ENCODE assay signal across 30 cellular contexts in the genomic region with DNA sequence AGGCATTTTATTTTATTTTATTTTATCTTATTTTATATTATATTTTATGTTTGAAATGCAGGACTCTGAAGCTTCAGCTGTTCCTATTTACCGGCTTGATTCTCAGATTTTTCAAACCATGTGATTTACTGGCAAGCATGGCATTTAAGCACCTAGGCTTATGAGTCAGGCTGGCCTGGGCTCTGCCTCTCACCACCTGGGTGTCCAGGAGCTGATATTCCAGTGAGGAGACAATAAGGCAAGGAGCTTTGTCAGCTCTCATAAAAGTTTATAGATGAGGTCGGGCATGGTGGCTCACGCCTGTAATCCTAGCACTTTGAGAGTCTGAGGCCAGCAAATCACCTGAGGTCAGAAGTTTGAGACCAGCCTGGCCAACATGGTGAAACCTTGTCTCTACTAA. TPM values are rescaled to one million over a fixed set of nuclear protein-coding genes. Genes with fewer than 3 reads are reported as not detected.
DNase-seq lines count a peak whose midpoint lies in the region; ATAC-seq and TF ChIP-seq lines count a peak whose summit lies in the region.
"Had no signal": no experiment of that assay in that cellular context is flagged by ENCODE, and none has a peak within 500 bp of the region (broad histone marks: within the 10 kb centered on the region; RNA-seq: fewer than 3 reads in every experiment).

No MANE protein-coding gene starts in this region.

- H3K9ac ChIP-seq in endodermal cell (ENCODE audit: extremely low read depth, low read length, poor library complexity, severe bottlenecking), result no peak overlapping the region

- intact Hi-C loops in mucosa of descending colon (cut with DNase I, micrococcal nuclease), result no loop called here

- TF ChIP-seq CTCF in HEK293 (tag by site-specific recombination; IDR thresholded peaks at IDR 0.05) (no peak), epithelial cell of esophagus (IDR thresholded peaks at IDR 0.05; ENCODE audit: insufficient read depth, low read depth, low read length, missing control alignments) (no peak), mucosa of descending colon (IDR thresholded peaks at IDR 0.05) (no peak), endodermal cell (conservative IDR thresholded peaks at IDR 0.05) (no peak)

- 90 to 92% methylated on average over 2 to 3 of the region's 3 CpGs for WGBS in endodermal cell (ENCODE audit: insufficient coverage in 1 of 2, insufficient read length in 1 of 2), 2 experiments

- H3K36me3 ChIP-seq in HEK293 (ENCODE audit: control insufficient read depth in 2 of 2, insufficient read depth in 1 of 2, low read length in 2 of 2) (no peaks in the 10 kb centered on the region), mucosa of descending colon (ENCODE audit: low read depth) (no peaks in the 10 kb centered on the region), endodermal cell (ENCODE audit: control insufficient read depth, insufficient read depth, low read length) (no peaks in the 10 kb centered on the region)
- H3K36me3 ChIP-seq: MG63, tibial artery had no signal

- POLR2A ChIA-PET in HEK293 (lab: Yijun Ruan, JAX), result no interaction called here

- CTCF ChIA-PET in HEK293 (lab: Yijun Ruan, JAX), result interaction anchor here (0.6 to 2.2 kb wide), 6 partner anchors 11 to 217 kb away, joined by 3 to 6 read pairs (median 4); no protein-coding TSS in a partner anchor

- no peak overlapping the region for H3K27ac Mint-ChIP-seq in endodermal cell
- H3K27ac Mint-ChIP-seq: activated naive CD4-positive, alpha-beta T cell treated with anti-CD3 and anti-CD28 coated beads, Interleukin-2, amount 50 U/mL, for 24 hours; brain; mesothelial cell of epicardium; naive thymus-derived CD4-positive, alpha-beta T cell; progenitor cell of endocrine pancreas; T-helper 2 cell treated with Interferon-gamma antibody and Interleukin-4, amounts not matched to agents 5 μg/mL and 100 μg/mL, for 36 hours had no signal

- ATAC-seq in mucosa of descending colon (peak; percentile 78), HG02798 (IDR thresholded peaks at IDR 0.05; ENCODE audit: poor library complexity, unreplicated experiment) (no peak)
- ATAC-seq: HCT116; naive thymus-derived CD4-positive, alpha-beta T cell; Panc1; sciatic nerve had no signal

- H3K9me3 Mint-ChIP-seq in endodermal cell, result no peaks in the 10 kb centered on the region
- H3K9me3 Mint-ChIP-seq: activated naive CD4-positive, alpha-beta T cell treated with anti-CD3 and anti-CD28 coated beads, Interleukin-2, amount 50 U/mL, for 24 hours; brain; mesothelial cell of epicardium; naive thymus-derived CD4-positive, alpha-beta T cell; T-helper 2 cell treated with Interferon-gamma antibody and Interleukin-4, amounts not matched to agents 5 μg/mL and 100 μg/mL, for 36 hours had no signal

- H3K4me3 ChIP-seq in HEK293 (ENCODE audit: low read depth, low read length) (no peak overlapping the region), epithelial cell of esophagus (ENCODE audit: low read length) (no peak overlapping the region), mucosa of descending colon (no peak overlapping the region), endodermal cell (ENCODE audit: low read length) (no peak overlapping the region)
- H3K4me3 ChIP-seq: MG63, tibial artery had no signal

- H3K9me3 ChIP-seq in HEK293 (ENCODE audit: control insufficient read depth, insufficient read depth, low read depth, low read length) (no peaks in the 10 kb centered on the region), mucosa of descending colon (no peaks in the 10 kb centered on the region), endodermal cell (ENCODE audit: control insufficient read depth, low read length) (no peaks in the 10 kb centered on the region)
- H3K9me3 ChIP-seq: MG63, tibial artery had no signal

- no peaks in the 10 kb centered on the region for H3K4me1 ChIP-seq in HEK293 (ENCODE audit: control insufficient read depth, insufficient read depth, low read length)
- H3K4me1 ChIP-seq in mucosa of descending colon (ENCODE audit: low read depth), result no peaks in the 10 kb centered on the region
- H3K4me1 ChIP-seq in endodermal cell (ENCODE audit: control insufficient read depth, insufficient read depth, low read length), result no peaks in the 10 kb centered on the region
- H3K4me1 ChIP-seq: tibial artery had no signal

- peaks cover 3% of the 10 kb centered on the region for H3K27me3 Mint-ChIP-seq in endodermal cell (ENCODE audit: insufficient read depth)
- H3K27me3 Mint-ChIP-seq: activated naive CD4-positive, alpha-beta T cell treated with anti-CD3 and anti-CD28 coated beads, Interleukin-2, amount 50 U/mL, for 24 hours; naive thymus-derived CD4-positive, alpha-beta T cell; progenitor cell of endocrine pancreas had no signal

- H3K27ac ChIP-seq in HEK293 (ENCODE audit: extremely low read depth, low read depth, low read length), result no peak overlapping the region
- H3K27ac ChIP-seq in endodermal cell (ENCODE audit: low read depth, low read length), result no peak overlapping the region
- H3K27ac ChIP-seq: tibial artery had no signal

- peak; percentile 9 for DNase-seq in NCI-H2196 treated with DMSO at 0.1 percent for 48 hours (lab: John Stamatoyannopoulos, UW; ENCODE audit: unreplicated experiment)
- DNase-seq in epithelial cell of esophagus (ENCODE audit: low read depth), result peak; percentile 63
- no peak for DNase-seq in mucosa of descending colon
- no peak for DNase-seq in endodermal cell
- no peak for DNase-seq in activated CD8-positive, alpha-beta memory T cell treated with anti-CD3 and anti-CD28 coated beads for 24 hours
- DNase-seq: activated CD4-positive, alpha-beta T cell treated with anti-CD3 and anti-CD28 coated beads for 48 hours; amniotic stem cell; MG63; naive thymus-derived CD4-positive, alpha-beta T cell; NCI-H1105; NCI-H187; NCI-H510A treated with DMSO at 0.1 percent for 48 hours; nucleus accumbens; SHP77 treated with DMSO at 0.1 percent for 48 hours; stimulated activated CD4-positive, alpha-beta T cell treated with anti-CD3 and anti-CD28 coated beads, Interleukin-4, amount 100 ng/mL, for 24 hours; tibial artery had no signal

- H3K36me3 Mint-ChIP-seq in endodermal cell (ENCODE audit: low read depth), result no peaks in the 10 kb centered on the region
- H3K36me3 Mint-ChIP-seq: activated naive CD4-positive, alpha-beta T cell treated with anti-CD3 and anti-CD28 coated beads, Interleukin-2, amount 50 U/mL, for 24 hours; brain; mesothelial cell of epicardium; naive thymus-derived CD4-positive, alpha-beta T cell had no signal

- H3K4me1 Mint-ChIP-seq in endodermal cell, result no peaks in the 10 kb centered on the region
- H3K4me1 Mint-ChIP-seq: activated naive CD4-positive, alpha-beta T cell treated with anti-CD3 and anti-CD28 coated beads, Interleukin-2, amount 50 U/mL, for 24 hours; brain; mesothelial cell of epicardium had no signal

- H3K4me3 Mint-ChIP-seq in endodermal cell, result no peak overlapping the region
- H3K4me3 Mint-ChIP-seq: activated naive CD4-positive, alpha-beta T cell treated with anti-CD3 and anti-CD28 coated beads, Interleukin-2, amount 50 U/mL, for 24 hours; brain; mesothelial cell of epicardium; naive thymus-derived CD4-positive, alpha-beta T cell; T-helper 2 cell treated with Interferon-gamma antibody and Interleukin-4, amounts not matched to agents 5 μg/mL and 100 μg/mL, for 36 hours had no signal

- H3K27me3 ChIP-seq in endodermal cell (ENCODE audit: control insufficient read depth, insufficient read depth, low read length, poor library complexity, severe bottlenecking), result no peaks in the 10 kb centered on the region
- H3K27me3 ChIP-seq: MG63, tibial artery had no signal

TF ChIP-seq in HEK293, 187 proteins besides CTCF, POLR2A, EP300 and RAD21 (continues in another document):
- TF ChIP-seq EGR2 (tag by site-specific recombination; IDR thresholded peaks at IDR 0.05; ENCODE audit: low read depth) (no peak), ZNF624 (tag by site-specific recombination; IDR thresholded peaks at IDR 0.05) (no peak), ZNF701 (tag by site-specific recombination; IDR thresholded peaks at IDR 0.05) (no peak), ZNF626 (tag by site-specific recombination; IDR thresholded peaks at IDR 0.05) (no peak), OSR2 (tag by site-specific recombination; IDR thresholded peaks at IDR 0.05) (peak; percentile 69), ZBTB17 (tag by site-specific recombination; IDR thresholded peaks at IDR 0.05) (no peak)
- TF ChIP-seq, protein P1, sequence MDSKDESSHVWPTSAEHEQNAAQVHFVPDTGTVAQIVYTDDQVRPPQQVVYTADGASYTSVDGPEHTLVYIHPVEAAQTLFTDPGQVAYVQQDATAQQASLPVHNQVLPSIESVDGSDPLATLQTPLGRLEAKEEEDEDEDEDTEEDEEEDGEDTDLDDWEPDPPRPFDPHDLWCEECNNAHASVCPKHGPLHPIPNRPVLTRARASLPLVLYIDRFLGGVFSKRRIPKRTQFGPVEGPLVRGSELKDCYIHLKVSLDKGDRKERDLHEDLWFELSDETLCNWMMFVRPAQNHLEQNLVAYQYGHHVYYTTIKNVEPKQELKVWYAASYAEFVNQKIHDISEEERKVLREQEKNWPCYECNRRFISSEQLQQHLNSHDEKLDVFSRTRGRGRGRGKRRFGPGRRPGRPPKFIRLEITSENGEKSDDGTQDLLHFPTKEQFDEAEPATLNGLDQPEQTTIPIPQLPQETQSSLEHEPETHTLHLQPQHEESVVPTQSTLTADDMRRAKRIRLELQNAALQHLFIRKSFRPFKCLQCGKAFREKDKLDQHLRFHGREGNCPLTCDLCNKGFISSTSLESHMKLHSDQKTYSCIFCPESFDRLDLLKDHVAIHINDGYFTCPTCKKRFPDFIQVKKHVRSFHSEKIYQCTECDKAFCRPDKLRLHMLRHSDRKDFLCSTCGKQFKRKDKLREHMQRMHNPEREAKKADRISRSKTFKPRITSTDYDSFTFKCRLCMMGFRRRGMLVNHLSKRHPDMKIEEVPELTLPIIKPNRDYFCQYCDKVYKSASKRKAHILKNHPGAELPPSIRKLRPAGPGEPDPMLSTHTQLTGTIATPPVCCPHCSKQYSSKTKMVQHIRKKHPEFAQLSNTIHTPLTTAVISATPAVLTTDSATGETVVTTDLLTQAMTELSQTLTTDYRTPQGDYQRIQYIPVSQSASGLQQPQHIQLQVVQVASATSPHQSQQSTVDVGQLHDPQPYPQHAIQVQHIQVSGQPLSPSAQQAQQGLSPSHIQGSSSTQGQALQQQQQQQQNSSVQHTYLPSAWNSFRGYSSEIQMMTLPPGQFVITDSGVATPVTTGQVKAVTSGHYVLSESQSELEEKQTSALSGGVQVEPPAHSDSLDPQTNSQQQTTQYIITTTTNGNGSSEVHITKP (tag by site-specific recombination; IDR thresholded peaks at IDR 0.05), result no peak

RNA-seq across cellular contexts. Expression of a gene that starts 2.1 kb away (rescaled TPM):
- total RNA-seq in mucosa of descending colon (1 to 10 TPM in 2 of 3 donors, under 1 TPM in 1; 0.79 to 4.8 (median 3.0) TPM), endodermal cell (not detected)
- polyA plus RNA-seq in endodermal cell (2013, experiment 1 of 2), result not detected
- not detected for polyA plus RNA-seq in endodermal cell (2013, experiment 2 of 2)
- total RNA-seq: endothelial cell of umbilical vein; HT-29; lower leg skin; mesothelial cell of epicardium; naive thymus-derived CD4-positive, alpha-beta T cell; progenitor cell of endocrine pancreas; sciatic nerve had no signal
- polyA plus RNA-seq: BJ; endothelial cell of umbilical vein; naive thymus-derived CD4-positive, alpha-beta T cell had no signal

RNA-seq across cellular contexts. Expression of a gene that starts 24.6 kb away (rescaled TPM):
- total RNA-seq in mucosa of descending colon (10 to 100 TPM; 23.9 to 49.5 (median 25.6) TPM), endodermal cell (10 to 100 TPM; 27.1 to 28.3 TPM)
- 16.6 TPM for polyA plus RNA-seq in endodermal cell (2013, experiment 1 of 2)
- 20.3 TPM for polyA plus RNA-seq in endodermal cell (2013, experiment 2 of 2)

Comparison
In these comparisons a context has a peak if more than half of its experiments do, and no peak if none do; other contexts are left out.
1. DNase-seq: peak in NCI-H2196 treated with DMSO at 0.1 percent for 48 hours (single experiment) and epithelial cell of esophagus (single experiment); none in mucosa of descending colon (0 of 3), endodermal cell (single experiment) and activated CD8-positive, alpha-beta memory T cell treated with anti-CD3 and anti-CD28 coated beads for 24 hours (single experiment).